12 cellular contexts compared by ENCODE assay signal in genomic region chr10:79238606-79239005, GRCh38.
A peak's percentile ranks its signal among the peaks of the same experiment; 100 is the strongest.
DNase-seq lines count a peak whose midpoint lies in the region; ATAC-seq, FAIRE-seq and TF ChIP-seq lines count a peak whose summit lies in the region.
"Had no signal": no experiment of that assay in that cellular context is flagged by ENCODE, and none has a peak within 500 bp of the region (broad histone marks: within the 10 kb centered on the region; RNA-seq: fewer than 3 reads in every experiment).

No MANE protein-coding gene starts in this region.

- peaks cover 39% of the 10 kb centered on the region for H3K4me1 ChIP-seq in IMR-90 (ENCODE audit: control insufficient read depth, insufficient read depth, low read length)
- peaks cover 8 to 37% of the 10 kb centered on the region in 2 donors for H3K4me1 ChIP-seq in kidney (ENCODE audit: control insufficient read depth in 1 of 2, insufficient read depth in 1 of 2, low read depth in 1 of 2, low read length in 2 of 2)
- peaks cover 19 to 96% (median 69%) of the 10 kb centered on the region in 6 donors for H3K4me1 ChIP-seq in spleen

- BruUV-seq in IMR-90 (replicated peaks; lab: Mats Ljungman, UMichigan) = no TSS peak

- no peak for FAIRE-seq in kidney (lab: Jason Lieb, UNC)
- no peak for FAIRE-seq in RCC 7860 (lab: Jason Lieb, UNC)
- FAIRE-seq: colon, frontal cortex had no signal

- CTCF ChIA-PET in IMR-90 (lab: Yijun Ruan, JAX) = no interaction called here

- no peaks in the 10 kb centered on the region for H3K36me3 Mint-ChIP-seq in brain

- peaks cover 48% of the 10 kb centered on the region for H3K9me1 ChIP-seq in IMR-90 (ENCODE audit: insufficient read depth, low read length)

- H2AFZ ChIP-seq in IMR-90 (replicated peaks; ENCODE audit: low read length, poor library complexity) = no peak overlapping the region

- H2BK5ac ChIP-seq in IMR-90 (ENCODE audit: low read depth, low read length, poor library complexity, severe bottlenecking) = peak overlapping the region; percentile 7

- H4K5ac ChIP-seq in IMR-90 (ENCODE audit: low read depth, low read length) = no peak overlapping the region

- H4K20me1 ChIP-seq in IMR-90 (ENCODE audit: insufficient read depth, low read length) = peaks cover 85% of the 10 kb centered on the region

- POLR2A ChIA-PET in IMR-90 (lab: Charles Lee; ENCODE audit: unreplicated experiment) = no interaction called here

- H3K79me1 ChIP-seq in IMR-90 (ENCODE audit: low read depth in 1 of 2, low read length in 2 of 2) = peaks cover 35 to 86% of the 10 kb centered on the region in 2 experiments

- H3K27me3 ChIP-seq in IMR-90 (ENCODE audit: control insufficient read depth, insufficient read depth, low read length) (no peaks in the 10 kb centered on the region), spleen (replicated peaks in 1 of 7) (no peaks in the 10 kb centered on the region)

- H3K4me3 Mint-ChIP-seq in brain = peak overlapping the region; percentile 39 to 54 (median 46)
- H3K4me3 Mint-ChIP-seq: activated naive CD4-positive, alpha-beta T cell treated with anti-CD3 and anti-CD28 coated beads for 36 hours had no signal

- DNase-seq in IMR-90 (peak; percentile 63), kidney (no peak), spleen (no peak), MV-4-11 (lab: John Stamatoyannopoulos, UW) (no peak), NCI-H146 (lab: John Stamatoyannopoulos, UW) (no peak), RCC 7860 (ENCODE audit: low spot score) (no peak)
- no peak for DNase-seq in stimulated activated CD4-positive, alpha-beta T cell treated with anti-CD3 and anti-CD28 coated beads, Interleukin-4, amount 100 ng/mL, for 24 hours
- DNase-seq: activated naive CD4-positive, alpha-beta T cell treated with anti-CD3 and anti-CD28 coated beads for 36 hours; NCI-H510A treated with DMSO at 0.1 percent for 48 hours had no signal

- 80% methylated on average over 1 of the region's 2 CpGs; no CpG with 5 or more reads in 1 of the 2 experiments for WGBS in IMR-90 (ENCODE audit: extremely low coverage in 2 of 2, insufficient read length in 1 of 2), 2 experiments
- 68 to 100% (median 84%) methylated on average over 2 of the region's 2 CpGs for WGBS in spleen, 5 donors

- H2BK15ac ChIP-seq in IMR-90 (ENCODE audit: low read depth, low read length) = no peak overlapping the region

- H3K9ac ChIP-seq in IMR-90 (ENCODE audit: low read depth, low read length) (no peak overlapping the region), kidney (ENCODE audit: low read length in 2 of 2) (peak overlapping the region in 1 of 2 donors; percentile 42)

- peak overlapping the region; percentile 13 for H2BK120ac ChIP-seq in IMR-90 (ENCODE audit: low read depth, low read length)

- H2BK20ac ChIP-seq in IMR-90 (ENCODE audit: low read depth, low read length) = 0 out of 2 replicates have a peak overlapping the region, but pooled peaks have one; percentile 3

- peak overlapping the region; percentile 65 to 96 (median 88) for H3K27ac Mint-ChIP-seq in brain
- H3K27ac Mint-ChIP-seq: activated naive CD4-positive, alpha-beta T cell treated with anti-CD3 and anti-CD28 coated beads for 36 hours had no signal

- no peak overlapping the region for H4K91ac ChIP-seq in IMR-90 (ENCODE audit: insufficient read depth, low read depth, low read length)

- H2AK9ac ChIP-seq in IMR-90 (replicated peaks; ENCODE audit: low read depth, low read length, poor library complexity) = no peak overlapping the region

- no peaks in the 10 kb centered on the region for H3K9me3 ChIP-seq in IMR-90 (ENCODE audit: control insufficient read depth, insufficient read depth, low read length)
- no peaks in the 10 kb centered on the region for H3K9me3 ChIP-seq in kidney (ENCODE audit: control insufficient read depth in 1 of 2, low read length in 2 of 2)
- H3K9me3 ChIP-seq in spleen = no peaks in the 10 kb centered on the region

- H3K4me1 Mint-ChIP-seq in brain = peaks cover 85% of the 10 kb centered on the region

- no peak overlapping the region; a peak in 1 of 4 replicates for H4K8ac ChIP-seq in IMR-90 (ENCODE audit: low read depth in 2 of 2, low read length in 2 of 2)

- H3K27me3 Mint-ChIP-seq in brain = peaks cover 7% of the 10 kb centered on the region

- no peak for TF ChIP-seq CTCF in IMR-90 (conservative IDR thresholded peaks at IDR 0.05; ENCODE audit: low read depth, low read length)
- no peak for TF ChIP-seq CTCF in brain (conservative IDR thresholded peaks at IDR 0.05)
- TF ChIP-seq CTCF in kidney (IDR thresholded peaks at IDR 0.05; ENCODE audit: borderline replicate concordance, extremely low read depth, insufficient read depth) = no peak
- TF ChIP-seq CTCF in spleen (IDR thresholded peaks at IDR 0.05 in 8 of 11, conservative IDR thresholded peaks at IDR 0.05 in 3 of 11) = no peak

- dilution Hi-C loops in IMR-90 (cut with HindIII; ENCODE audit: low sequenced_read_pairs, unreplicated experiment) = no loop called here

- no peaks in the 10 kb centered on the region for H3K9me3 Mint-ChIP-seq in brain
- H3K9me3 Mint-ChIP-seq: activated naive CD4-positive, alpha-beta T cell treated with anti-CD3 and anti-CD28 coated beads for 36 hours had no signal

- H3K23ac ChIP-seq in IMR-90 (ENCODE audit: low read depth, low read length) = peak overlapping the region; percentile 0; the same call in 1 of the 2 replicates

- H2AK5ac ChIP-seq in IMR-90 (ENCODE audit: low read depth, low read length) = peak overlapping the region; percentile 46; the same call in 1 of the 2 replicates

- H3K4ac ChIP-seq in IMR-90 (ENCODE audit: low read depth, low read length) = 0 out of 2 replicates have a peak overlapping the region, but pooled peaks have one; percentile 25

- in situ Hi-C loops in IMR-90 (cut with MboI; ENCODE audit: low sequenced_read_pairs) = no loop called here

- intact Hi-C loops in IMR-90 (cut with micrococcal nuclease) = no loop called here
- intact Hi-C loops in kidney (cut with DNase I) = no loop called here
- intact Hi-C loops in spleen (cut with DNase I; ENCODE audit: low total_unique reads) = no loop called here

- no peak overlapping the region for H3K4me3 ChIP-seq in IMR-90 (ENCODE audit: insufficient read depth, low read depth, low read length)
- no peak overlapping the region for H3K4me3 ChIP-seq in kidney (ENCODE audit: low read length in 2 of 2)
- no peak overlapping the region for H3K4me3 ChIP-seq in spleen

- peak overlapping the region; percentile 23; the same call in 1 of the 2 replicates for H3K27ac ChIP-seq in IMR-90 (ENCODE audit: insufficient read depth, low read length)
- peak overlapping the region; percentile 53 to 71 for H3K27ac ChIP-seq in kidney (ENCODE audit: low read depth in 2 of 2, low read length in 2 of 2)
- H3K27ac ChIP-seq in spleen = peak overlapping the region in 6 of 8 donors; percentile 13 to 90 (median 64)

- H3K36me3 ChIP-seq in IMR-90 (ENCODE audit: control insufficient read depth, insufficient read depth, low read length) (peaks cover 13% of the 10 kb centered on the region; the same call in 1 of the 2 replicates), kidney (ENCODE audit: control insufficient read depth in 1 of 2, insufficient read depth in 2 of 2, low read length in 2 of 2) (no peaks in the 10 kb centered on the region), spleen (peaks cover 0 to 19% (median 0%) of the 10 kb centered on the region in 6 donors)

- no peak overlapping the region for H3K56ac ChIP-seq in IMR-90 (ENCODE audit: extremely low read depth, insufficient read depth, low read length)

- no peak overlapping the region for H3K4me2 ChIP-seq in IMR-90 (ENCODE audit: low read depth, low read length)

- ATAC-seq in IMR-90 (ENCODE audit: low read depth) = peak; percentile 12

- no peak overlapping the region for H3K18ac ChIP-seq in IMR-90 (ENCODE audit: low read depth, low read length)

- H3K14ac ChIP-seq in IMR-90 (replicated peaks; ENCODE audit: low read depth, low read length) = no peak overlapping the region

- TF ChIP-seq POLR2A in IMR-90 (IDR thresholded peaks at IDR 0.05; ENCODE audit: low read depth, low read length) = no peak
- no peak for TF ChIP-seq POLR2A in spleen (IDR thresholded peaks at IDR 0.05)

- no peak for TF ChIP-seq RAD21 in IMR-90 (IDR thresholded peaks at IDR 0.05; ENCODE audit: low read length)

TF ChIP-seq in IMR-90, 13 proteins besides CTCF, POLR2A, EP300 and RAD21:
- TF ChIP-seq ELK1 (IDR thresholded peaks at IDR 0.05; ENCODE audit: borderline replicate concordance, low read depth, low read length) (no peak), RFX5 (IDR thresholded peaks at IDR 0.05; ENCODE audit: low read depth, low read length) (no peak), USF2 (IDR thresholded peaks at IDR 0.05; ENCODE audit: low read depth, low read length) (no peak), MXI1 (IDR thresholded peaks at IDR 0.05; ENCODE audit: borderline replicate concordance, low read depth, low read length) (no peak), CEBPB (IDR thresholded peaks at IDR 0.05; ENCODE audit: low read depth, low read length) (no peak), BHLHE40 (IDR thresholded peaks at IDR 0.05; ENCODE audit: low read depth, low read length) (no peak), CHD1 (IDR thresholded peaks at IDR 0.05; ENCODE audit: low read depth, low read length) (no peak), MAFK (IDR thresholded peaks at IDR 0.05; ENCODE audit: low read depth, low read length) (no peak)
